8 cellular contexts compared by ENCODE assay signal in the genomic region with DNA sequence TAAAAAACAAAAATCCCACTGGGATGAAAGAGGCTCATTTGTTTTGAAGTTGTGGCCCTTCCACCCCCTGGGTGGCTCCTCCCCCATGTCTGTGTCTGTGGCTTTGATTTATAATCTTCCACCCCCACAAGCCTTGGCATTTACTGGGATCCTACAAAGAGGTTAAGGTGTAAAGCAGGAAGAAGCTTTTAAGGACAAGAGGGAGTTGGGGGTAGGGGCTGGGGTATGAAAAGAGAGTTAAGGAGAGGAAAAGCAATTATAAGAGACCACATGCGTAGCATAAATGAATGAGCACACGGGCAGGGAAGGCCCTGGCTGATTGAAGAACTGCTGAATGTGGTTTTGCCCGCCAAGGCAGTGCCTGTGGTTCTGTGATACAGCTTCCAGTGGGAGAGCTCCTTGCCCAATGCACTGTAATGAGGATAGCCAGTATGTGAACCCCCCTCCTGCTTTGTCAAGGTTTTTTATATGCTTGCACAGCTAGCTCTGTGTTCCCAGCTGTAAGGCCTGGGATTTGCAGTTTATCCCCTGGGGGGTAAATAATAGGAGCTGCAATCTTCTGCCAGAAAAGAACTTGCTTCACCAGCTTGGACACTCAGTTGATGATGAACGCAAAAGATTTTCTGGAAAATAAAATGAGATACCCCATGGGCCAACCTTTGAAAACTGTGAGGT. TPM values are rescaled to one million over a fixed set of nuclear protein-coding genes. Genes with fewer than 3 reads are reported as not detected.
A peak's percentile ranks its signal among the peaks of the same experiment; 100 is the strongest.
DNase-seq lines count a peak whose midpoint lies in the region; ATAC-seq and TF ChIP-seq lines count a peak whose summit lies in the region.

No MANE protein-coding gene starts in this region.

- peak overlapping the region; percentile 41 for H3K4me3 Mint-ChIP-seq in WTC11

- intact Hi-C loops in left ventricle myocardium superior (cut with micrococcal nuclease), result no loop called here

- H3K9me3 Mint-ChIP-seq in WTC11, result no peaks in the 10 kb centered on the region

- CTCF ChIA-PET in WTC11 (lab: Charles Lee), result interaction anchor here (0.5 to 1.6 kb wide), 9 partner anchors 12 to 786 kb away, joined by 3 to 5 read pairs (median 4); no protein-coding TSS in a partner anchor

- peak overlapping the region; percentile 92 for H3K27ac Mint-ChIP-seq in WTC11

- H3K36me3 Mint-ChIP-seq in WTC11, result no peaks in the 10 kb centered on the region

- peaks cover 56% of the 10 kb centered on the region for H3K4me1 Mint-ChIP-seq in WTC11

- TF ChIP-seq CTCF in WTC11 (IDR thresholded peaks at IDR 0.05), result no peak

- POLR2A ChIA-PET in WTC11 (lab: Charles Lee), result interaction anchor here (0.5 to 1.3 kb wide), 2 partner anchors 36 to 53 kb away, joined by 3 to 4 read pairs; no protein-coding TSS in a partner anchor

- ATAC-seq in WTC11, result peak; percentile 34
- peak; percentile 29 for ATAC-seq in left ventricle myocardium superior
- ATAC-seq in GM21786 (IDR thresholded peaks at IDR 0.05; ENCODE audit: unreplicated experiment), result no peak
- no peak for ATAC-seq in GM19452 (IDR thresholded peaks at IDR 0.05; ENCODE audit: unreplicated experiment)
- ATAC-seq in GM19455 (IDR thresholded peaks at IDR 0.05; ENCODE audit: unreplicated experiment), result no peak

- DNase-seq in HK-2 (ENCODE audit: unreplicated experiment) (peak; percentile 46), WTC11 (ENCODE audit: low spot score) (peak; percentile 19), left ventricle myocardium superior (no peak), smooth muscle cell of the brain vasculature (ENCODE audit: low read depth, low spot score) (peak; percentile 81), HT-29 (ENCODE audit: low spot score) (no peak)

- H3K27me3 Mint-ChIP-seq in WTC11 (ENCODE audit: low read depth), result no peaks in the 10 kb centered on the region

TF ChIP-seq in WTC11, 78 proteins besides CTCF, POLR2A, EP300 and RAD21:
- TF ChIP-seq, protein P1, sequence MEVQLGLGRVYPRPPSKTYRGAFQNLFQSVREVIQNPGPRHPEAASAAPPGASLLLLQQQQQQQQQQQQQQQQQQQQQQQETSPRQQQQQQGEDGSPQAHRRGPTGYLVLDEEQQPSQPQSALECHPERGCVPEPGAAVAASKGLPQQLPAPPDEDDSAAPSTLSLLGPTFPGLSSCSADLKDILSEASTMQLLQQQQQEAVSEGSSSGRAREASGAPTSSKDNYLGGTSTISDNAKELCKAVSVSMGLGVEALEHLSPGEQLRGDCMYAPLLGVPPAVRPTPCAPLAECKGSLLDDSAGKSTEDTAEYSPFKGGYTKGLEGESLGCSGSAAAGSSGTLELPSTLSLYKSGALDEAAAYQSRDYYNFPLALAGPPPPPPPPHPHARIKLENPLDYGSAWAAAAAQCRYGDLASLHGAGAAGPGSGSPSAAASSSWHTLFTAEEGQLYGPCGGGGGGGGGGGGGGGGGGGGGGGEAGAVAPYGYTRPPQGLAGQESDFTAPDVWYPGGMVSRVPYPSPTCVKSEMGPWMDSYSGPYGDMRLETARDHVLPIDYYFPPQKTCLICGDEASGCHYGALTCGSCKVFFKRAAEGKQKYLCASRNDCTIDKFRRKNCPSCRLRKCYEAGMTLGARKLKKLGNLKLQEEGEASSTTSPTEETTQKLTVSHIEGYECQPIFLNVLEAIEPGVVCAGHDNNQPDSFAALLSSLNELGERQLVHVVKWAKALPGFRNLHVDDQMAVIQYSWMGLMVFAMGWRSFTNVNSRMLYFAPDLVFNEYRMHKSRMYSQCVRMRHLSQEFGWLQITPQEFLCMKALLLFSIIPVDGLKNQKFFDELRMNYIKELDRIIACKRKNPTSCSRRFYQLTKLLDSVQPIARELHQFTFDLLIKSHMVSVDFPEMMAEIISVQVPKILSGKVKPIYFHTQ (CRISPR knock-in tag; IDR thresholded peaks at IDR 0.05), result 0 out of 2 replicates have a peak, but pooled peaks have one; percentile 35
- TF ChIP-seq, protein P2, sequence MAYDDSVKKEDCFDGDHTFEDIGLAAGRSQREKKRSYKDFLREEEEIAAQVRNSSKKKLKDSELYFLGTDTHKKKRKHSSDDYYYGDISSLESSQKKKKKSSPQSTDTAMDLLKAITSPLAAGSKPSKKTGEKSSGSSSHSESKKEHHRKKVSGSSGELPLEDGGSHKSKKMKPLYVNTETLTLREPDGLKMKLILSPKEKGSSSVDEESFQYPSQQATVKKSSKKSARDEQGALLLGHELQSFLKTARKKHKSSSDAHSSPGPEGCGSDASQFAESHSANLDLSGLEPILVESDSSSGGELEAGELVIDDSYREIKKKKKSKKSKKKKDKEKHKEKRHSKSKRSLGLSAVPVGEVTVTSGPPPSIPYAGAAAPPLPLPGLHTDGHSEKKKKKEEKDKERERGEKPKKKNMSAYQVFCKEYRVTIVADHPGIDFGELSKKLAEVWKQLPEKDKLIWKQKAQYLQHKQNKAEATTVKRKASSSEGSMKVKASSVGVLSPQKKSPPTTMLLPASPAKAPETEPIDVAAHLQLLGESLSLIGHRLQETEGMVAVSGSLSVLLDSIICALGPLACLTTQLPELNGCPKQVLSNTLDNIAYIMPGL (CRISPR knock-in tag; IDR thresholded peaks at IDR 0.05), result 0 out of 2 replicates have a peak, but pooled peaks have one; percentile 25
- TF ChIP-seq TEAD1 (CRISPR knock-in tag; IDR thresholded peaks at IDR 0.05) (peak; percentile 54; the same call in 1 of the 2 replicates), ARID4B (CRISPR knock-in tag; IDR thresholded peaks at IDR 0.05; ENCODE audit: borderline replicate concordance) (0 out of 2 replicates have a peak, but pooled peaks have one; percentile 24)
- TF ChIP-seq, protein P3, sequence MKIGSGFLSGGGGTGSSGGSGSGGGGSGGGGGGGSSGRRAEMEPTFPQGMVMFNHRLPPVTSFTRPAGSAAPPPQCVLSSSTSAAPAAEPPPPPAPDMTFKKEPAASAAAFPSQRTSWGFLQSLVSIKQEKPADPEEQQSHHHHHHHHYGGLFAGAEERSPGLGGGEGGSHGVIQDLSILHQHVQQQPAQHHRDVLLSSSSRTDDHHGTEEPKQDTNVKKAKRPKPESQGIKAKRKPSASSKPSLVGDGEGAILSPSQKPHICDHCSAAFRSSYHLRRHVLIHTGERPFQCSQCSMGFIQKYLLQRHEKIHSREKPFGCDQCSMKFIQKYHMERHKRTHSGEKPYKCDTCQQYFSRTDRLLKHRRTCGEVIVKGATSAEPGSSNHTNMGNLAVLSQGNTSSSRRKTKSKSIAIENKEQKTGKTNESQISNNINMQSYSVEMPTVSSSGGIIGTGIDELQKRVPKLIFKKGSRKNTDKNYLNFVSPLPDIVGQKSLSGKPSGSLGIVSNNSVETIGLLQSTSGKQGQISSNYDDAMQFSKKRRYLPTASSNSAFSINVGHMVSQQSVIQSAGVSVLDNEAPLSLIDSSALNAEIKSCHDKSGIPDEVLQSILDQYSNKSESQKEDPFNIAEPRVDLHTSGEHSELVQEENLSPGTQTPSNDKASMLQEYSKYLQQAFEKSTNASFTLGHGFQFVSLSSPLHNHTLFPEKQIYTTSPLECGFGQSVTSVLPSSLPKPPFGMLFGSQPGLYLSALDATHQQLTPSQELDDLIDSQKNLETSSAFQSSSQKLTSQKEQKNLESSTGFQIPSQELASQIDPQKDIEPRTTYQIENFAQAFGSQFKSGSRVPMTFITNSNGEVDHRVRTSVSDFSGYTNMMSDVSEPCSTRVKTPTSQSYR (CRISPR knock-in tag; IDR thresholded peaks at IDR 0.05), result no peak

RNA-seq across cellular contexts. Expression of gene KMT2E, which starts 34.7 kb away (rescaled TPM):
- total RNA-seq in WTC11 (2021) (51.4 to 52.3 TPM (median 51.8 TPM) in 3 replicates), left ventricle myocardium superior (35.9 TPM)
- total RNA-seq in HT-29 (2014; rRNA removed; shearing (Covaris generic)), result 49.6 and 54.3 TPM in 2 replicates

Comparison
In these comparisons a context has a peak if more than half of its experiments do, and no peak if none do; other contexts are left out.
1. DNase-seq: peak in HK-2 (single experiment), WTC11 (single experiment) and smooth muscle cell of the brain vasculature (single experiment); none in left ventricle myocardium superior (single experiment) and HT-29 (single experiment).
2. ATAC-seq: peak in WTC11 (single experiment) and left ventricle myocardium superior (single experiment); none in GM21786 (single experiment), GM19452 (single experiment) and GM19455 (single experiment).